8 cellular contexts compared by ENCODE assay signal in genomic region chr7:77393261-77393660, GRCh38. TPM values are rescaled to one million over a fixed set of nuclear protein-coding genes. Genes with fewer than 3 reads are reported as not detected.
A peak's percentile ranks its signal among the peaks of the same experiment; 100 is the strongest.
DNase-seq lines count a peak whose midpoint lies in the region; ATAC-seq and TF ChIP-seq lines count a peak whose summit lies in the region.

No MANE protein-coding gene starts in this region.

- H3K9me3 ChIP-seq in sigmoid colon = no peaks in the 10 kb centered on the region

- no peaks in the 10 kb centered on the region for H3K4me1 ChIP-seq in sigmoid colon

- H3K4me1 Mint-ChIP-seq in naive B cell = peaks cover 32 to 44% (median 36%) of the 10 kb centered on the region in 3 donors

- no peaks in the 10 kb centered on the region for H3K9me3 Mint-ChIP-seq in naive B cell

- no peaks in the 10 kb centered on the region for H3K27me3 Mint-ChIP-seq in naive B cell

- peak overlapping the region in 3 of 8 donors; percentile 2 to 72 (median 3) for H3K4me3 Mint-ChIP-seq in naive B cell

- WGBS in sigmoid colon, 2 donors = 80 to 94% methylated on average over 5 of the region's 5 CpGs

- H3K27ac Mint-ChIP-seq in naive B cell = peak overlapping the region; percentile 49 to 92 (median 84)

- H3K36me3 ChIP-seq in sigmoid colon = peaks cover 0 to 26% (median 0%) of the 10 kb centered on the region in 4 donors

- H3K36me3 Mint-ChIP-seq in naive B cell = peaks cover 27 to 32% of the 10 kb centered on the region in 2 donors

- intact Hi-C loops in sigmoid colon (cut with DNase I) = no loop called here

- TF ChIP-seq CTCF in sigmoid colon (IDR thresholded peaks at IDR 0.05) = no peak

- ATAC-seq in GM18520 (IDR thresholded peaks at IDR 0.05; ENCODE audit: unreplicated experiment) (peak; percentile 94), HG02623 (IDR thresholded peaks at IDR 0.05; ENCODE audit: unreplicated experiment) (peak; percentile 93), naive B cell (ENCODE audit: low read depth in 2 of 2) (no peak)

- peak; percentile 33 for DNase-seq in RKO (ENCODE audit: low spot score)
- no peak for DNase-seq in naive B cell
- no peak for DNase-seq in T1000 (lab: John Stamatoyannopoulos, UW)
- no peak for DNase-seq in OCI-M2 (lab: John Stamatoyannopoulos, UW; ENCODE audit: unreplicated experiment)
- DNase-seq in NCI-H146 treated with DMSO at 0.1 percent for 48 hours (lab: John Stamatoyannopoulos, UW; ENCODE audit: unreplicated experiment) = no peak
- no peak for DNase-seq in sigmoid colon

- no peaks in the 10 kb centered on the region for H3K27me3 ChIP-seq in sigmoid colon

- H3K27ac ChIP-seq in sigmoid colon = no peak overlapping the region

- no peak for TF ChIP-seq EP300 in sigmoid colon (IDR thresholded peaks at IDR 0.05)

- TF ChIP-seq POLR2A in sigmoid colon (IDR thresholded peaks at IDR 0.05) = no peak

- H3K4me3 ChIP-seq in sigmoid colon = no peak overlapping the region

RNA-seq across cellular contexts. Expression of gene GSAP, which starts 22.9 kb away (rescaled TPM):
- polyA plus RNA-seq in naive B cell (ENCODE audit: low read depth in 6 of 6) = 100 to 1,000 TPM in 1 of 6 donors, 10 to 100 TPM in 5; 37.6 to 102 (median 43.5) TPM
- 10 to 100 TPM; 15.1 to 30.2 (median 22.1) TPM for total RNA-seq in sigmoid colon
- 1 to 10 TPM; 3.6 to 9.4 (median 7.4) TPM for polyA plus RNA-seq in sigmoid colon

Comparison
In these comparisons a context has a peak if more than half of its experiments do, and no peak if none do; other contexts are left out.
1. ATAC-seq: peak in GM18520 (single experiment) and HG02623 (single experiment); none in naive B cell (0 of 2).